In the genomic region with DNA sequence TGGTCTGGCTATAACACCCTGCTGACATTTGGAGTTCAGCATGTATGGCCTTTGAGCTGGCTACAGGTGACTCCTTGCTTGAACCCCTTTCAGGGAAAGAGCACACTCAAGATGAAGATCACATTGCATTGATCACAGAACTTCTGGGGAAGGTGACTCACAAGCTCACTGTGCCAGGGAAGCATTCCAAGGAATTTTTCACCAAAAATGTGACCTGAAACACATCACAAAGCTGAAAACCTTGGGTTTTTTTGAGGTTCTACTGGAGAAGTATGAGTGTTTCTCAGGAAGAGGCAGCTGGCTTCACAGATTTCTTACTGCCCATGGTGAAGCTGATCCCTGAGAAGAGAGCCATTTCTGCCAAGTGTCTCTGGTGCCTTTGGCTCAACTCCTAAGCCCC, we compare ENCODE assay signal across 14 cellular contexts.
"Had no signal": no experiment of that assay in that cellular context is flagged by ENCODE, and none has a peak within 500 bp of the region (broad histone marks: within the 10 kb centered on the region; RNA-seq: fewer than 3 reads in every experiment).

No MANE protein-coding gene starts in this region.

- H3K27me3 Mint-ChIP-seq: natural killer cell treated with Interleukin-12 subunit alpha and Interleukin-12 subunit beta and Interleukin-15 and Interleukin-18, amount 100 ng/mL, for 72 hours had no signal

- H3K4me1 ChIP-seq: adrenal gland, esophagus muscularis mucosa, testis, upper lobe of right lung had no signal

- H3K27me3 ChIP-seq: adrenal gland, esophagus muscularis mucosa, testis, upper lobe of right lung had no signal

- H3K4me3 Mint-ChIP-seq: natural killer cell treated with Interleukin-12 subunit alpha and Interleukin-12 subunit beta and Interleukin-15 and Interleukin-18, amount 100 ng/mL, for 72 hours; T-helper 1 cell treated with Interleukin-12 subunit alpha and Interleukin-12 subunit beta and Interleukin-4 antibody, amounts not matched to agents 30 μg/mL and 1 μg/mL, for 36 hours had no signal

- H3K36me3 ChIP-seq: adrenal gland, esophagus muscularis mucosa, upper lobe of right lung had no signal

- H3K36me3 Mint-ChIP-seq: natural killer cell treated with Interleukin-12 subunit alpha and Interleukin-12 subunit beta and Interleukin-15 and Interleukin-18, amount 100 ng/mL, for 72 hours had no signal

- H3K4me3 ChIP-seq: adrenal gland, esophagus muscularis mucosa, SK-N-MC, testis, upper lobe of right lung had no signal

- ATAC-seq: natural killer cell treated with Interleukin-12 subunit alpha and Interleukin-12 subunit beta and Interleukin-15 and Interleukin-18, amount 100 ng/mL, for 72 hours; stimulated activated naive CD8-positive, alpha-beta T cell treated with anti-CD3 and anti-CD28 coated beads, Interleukin-15, Interleukin-2, amounts not matched to agents 100 U/mL and 50 U/mL, for 24 hours; upper lobe of right lung had no signal

- H3K27ac Mint-ChIP-seq: natural killer cell treated with Interleukin-12 subunit alpha and Interleukin-12 subunit beta and Interleukin-15 and Interleukin-18, amount 100 ng/mL, for 72 hours; T-helper 1 cell treated with Interleukin-12 subunit alpha and Interleukin-12 subunit beta and Interleukin-4 antibody, amounts not matched to agents 30 μg/mL and 1 μg/mL, for 36 hours had no signal

- H3K9me3 Mint-ChIP-seq: T-helper 1 cell treated with Interleukin-12 subunit alpha and Interleukin-12 subunit beta and Interleukin-4 antibody, amounts not matched to agents 30 μg/mL and 1 μg/mL, for 36 hours had no signal

- H3K9me3 ChIP-seq: adrenal gland, esophagus muscularis mucosa, testis, upper lobe of right lung had no signal

- H3K27ac ChIP-seq: adrenal gland, esophagus muscularis mucosa, SK-N-MC, testis, upper lobe of right lung had no signal

- DNase-seq: activated CD4-positive, alpha-beta T cell treated with anti-CD3 and anti-CD28 coated beads, Interleukin-2, amount 50 U/mL, for 1 hour; activated CD4-positive, CD25-positive, alpha-beta regulatory T cell; activated naive CD4-positive, alpha-beta T cell treated with anti-CD3 and anti-CD28 coated beads, Interleukin-2, amount 50 U/mL, for 16 hours; adrenal gland; cerebellar nuclear complex; stimulated activated CD4-positive, alpha-beta T cell treated with anti-CD3 and anti-CD28 coated beads, Interleukin-4, amount 100 ng/mL, for 1 hour; stimulated activated CD8-positive, alpha-beta memory T cell treated with anti-CD3 and anti-CD28 coated beads, Interleukin-4, amount 100 ng/mL, for 48 hours; stimulated activated naive CD8-positive, alpha-beta T cell treated with anti-CD3 and anti-CD28 coated beads, Interleukin-15, Interleukin-2, amounts not matched to agents 100 U/mL and 50 U/mL, for 24 hours; testis; upper lobe of right lung had no signal
